In genomic region chr21:31546402-31547155, GRCh38 we compare ENCODE assay signal across 1 cellular context.
TF ChIP-seq lines count a peak whose summit lies in the region.

No MANE protein-coding gene starts in this region.

TF ChIP-seq in HEK293, 187 proteins besides CTCF, POLR2A, EP300 and RAD21 (continued from another document):
- TF ChIP-seq, protein P1, sequence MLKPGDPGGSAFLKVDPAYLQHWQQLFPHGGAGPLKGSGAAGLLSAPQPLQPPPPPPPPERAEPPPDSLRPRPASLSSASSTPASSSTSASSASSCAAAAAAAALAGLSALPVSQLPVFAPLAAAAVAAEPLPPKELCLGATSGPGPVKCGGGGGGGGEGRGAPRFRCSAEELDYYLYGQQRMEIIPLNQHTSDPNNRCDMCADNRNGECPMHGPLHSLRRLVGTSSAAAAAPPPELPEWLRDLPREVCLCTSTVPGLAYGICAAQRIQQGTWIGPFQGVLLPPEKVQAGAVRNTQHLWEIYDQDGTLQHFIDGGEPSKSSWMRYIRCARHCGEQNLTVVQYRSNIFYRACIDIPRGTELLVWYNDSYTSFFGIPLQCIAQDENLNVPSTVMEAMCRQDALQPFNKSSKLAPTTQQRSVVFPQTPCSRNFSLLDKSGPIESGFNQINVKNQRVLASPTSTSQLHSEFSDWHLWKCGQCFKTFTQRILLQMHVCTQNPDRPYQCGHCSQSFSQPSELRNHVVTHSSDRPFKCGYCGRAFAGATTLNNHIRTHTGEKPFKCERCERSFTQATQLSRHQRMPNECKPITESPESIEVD (tag by site-specific recombination; IDR thresholded peaks at IDR 0.05) = peak; percentile 46
- TF ChIP-seq PRDM10 (tag by site-specific recombination; IDR thresholded peaks at IDR 0.05) (peak; percentile 27; the same call in 1 of the 2 replicates), ZNF114 (tag by site-specific recombination; IDR thresholded peaks at IDR 0.05) (no peak), ZFP69B (tag by site-specific recombination; IDR thresholded peaks at IDR 0.05) (peak; percentile 57), ZNF571 (tag by site-specific recombination; IDR thresholded peaks at IDR 0.05) (no peak), GLI4 (tag by site-specific recombination; IDR thresholded peaks at IDR 0.05) (no peak), SCRT2 (tag by site-specific recombination; IDR thresholded peaks at IDR 0.05) (peak; percentile 67), ZBTB44 (tag by site-specific recombination; IDR thresholded peaks at IDR 0.05) (peak; percentile 53; the same call in 1 of the 2 replicates), SP2 (tag by site-specific recombination; IDR thresholded peaks at IDR 0.05) (no peak), BCL11B (tag by site-specific recombination; IDR thresholded peaks at IDR 0.05; ENCODE audit: low read depth) (no peak)
- TF ChIP-seq, protein P2, sequence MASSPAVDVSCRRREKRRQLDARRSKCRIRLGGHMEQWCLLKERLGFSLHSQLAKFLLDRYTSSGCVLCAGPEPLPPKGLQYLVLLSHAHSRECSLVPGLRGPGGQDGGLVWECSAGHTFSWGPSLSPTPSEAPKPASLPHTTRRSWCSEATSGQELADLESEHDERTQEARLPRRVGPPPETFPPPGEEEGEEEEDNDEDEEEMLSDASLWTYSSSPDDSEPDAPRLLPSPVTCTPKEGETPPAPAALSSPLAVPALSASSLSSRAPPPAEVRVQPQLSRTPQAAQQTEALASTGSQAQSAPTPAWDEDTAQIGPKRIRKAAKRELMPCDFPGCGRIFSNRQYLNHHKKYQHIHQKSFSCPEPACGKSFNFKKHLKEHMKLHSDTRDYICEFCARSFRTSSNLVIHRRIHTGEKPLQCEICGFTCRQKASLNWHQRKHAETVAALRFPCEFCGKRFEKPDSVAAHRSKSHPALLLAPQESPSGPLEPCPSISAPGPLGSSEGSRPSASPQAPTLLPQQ (tag by site-specific recombination; IDR thresholded peaks at IDR 0.05) = peak; percentile 74; the same call in 1 of the 2 replicates
- TF ChIP-seq, protein P3, sequence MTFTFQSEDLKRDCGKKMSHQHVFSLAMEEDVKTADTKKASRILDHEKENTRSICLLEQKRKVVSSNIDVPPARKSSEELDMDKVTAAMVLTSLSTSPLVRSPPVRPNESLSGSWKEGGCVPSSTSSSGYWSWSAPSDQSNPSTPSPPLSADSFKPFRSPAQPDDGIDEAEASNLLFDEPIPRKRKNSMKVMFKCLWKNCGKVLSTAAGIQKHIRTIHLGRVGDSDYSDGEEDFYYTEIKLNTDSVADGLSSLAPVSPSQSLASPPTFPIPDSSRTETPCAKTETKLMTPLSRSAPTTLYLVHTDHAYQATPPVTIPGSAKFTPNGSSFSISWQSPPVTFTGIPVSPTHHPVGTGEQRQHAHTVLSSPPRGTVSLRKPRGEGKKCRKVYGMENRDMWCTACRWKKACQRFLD (tag by site-specific recombination; IDR thresholded peaks at IDR 0.05) = no peak
- TF ChIP-seq, protein P4, sequence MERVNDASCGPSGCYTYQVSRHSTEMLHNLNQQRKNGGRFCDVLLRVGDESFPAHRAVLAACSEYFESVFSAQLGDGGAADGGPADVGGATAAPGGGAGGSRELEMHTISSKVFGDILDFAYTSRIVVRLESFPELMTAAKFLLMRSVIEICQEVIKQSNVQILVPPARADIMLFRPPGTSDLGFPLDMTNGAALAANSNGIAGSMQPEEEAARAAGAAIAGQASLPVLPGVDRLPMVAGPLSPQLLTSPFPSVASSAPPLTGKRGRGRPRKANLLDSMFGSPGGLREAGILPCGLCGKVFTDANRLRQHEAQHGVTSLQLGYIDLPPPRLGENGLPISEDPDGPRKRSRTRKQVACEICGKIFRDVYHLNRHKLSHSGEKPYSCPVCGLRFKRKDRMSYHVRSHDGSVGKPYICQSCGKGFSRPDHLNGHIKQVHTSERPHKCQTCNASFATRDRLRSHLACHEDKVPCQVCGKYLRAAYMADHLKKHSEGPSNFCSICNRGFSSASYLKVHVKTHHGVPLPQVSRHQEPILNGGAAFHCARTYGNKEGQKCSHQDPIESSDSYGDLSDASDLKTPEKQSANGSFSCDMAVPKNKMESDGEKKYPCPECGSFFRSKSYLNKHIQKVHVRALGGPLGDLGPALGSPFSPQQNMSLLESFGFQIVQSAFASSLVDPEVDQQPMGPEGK (tag by site-specific recombination; IDR thresholded peaks at IDR 0.05) = peak; percentile 77
- TF ChIP-seq, protein P5, sequence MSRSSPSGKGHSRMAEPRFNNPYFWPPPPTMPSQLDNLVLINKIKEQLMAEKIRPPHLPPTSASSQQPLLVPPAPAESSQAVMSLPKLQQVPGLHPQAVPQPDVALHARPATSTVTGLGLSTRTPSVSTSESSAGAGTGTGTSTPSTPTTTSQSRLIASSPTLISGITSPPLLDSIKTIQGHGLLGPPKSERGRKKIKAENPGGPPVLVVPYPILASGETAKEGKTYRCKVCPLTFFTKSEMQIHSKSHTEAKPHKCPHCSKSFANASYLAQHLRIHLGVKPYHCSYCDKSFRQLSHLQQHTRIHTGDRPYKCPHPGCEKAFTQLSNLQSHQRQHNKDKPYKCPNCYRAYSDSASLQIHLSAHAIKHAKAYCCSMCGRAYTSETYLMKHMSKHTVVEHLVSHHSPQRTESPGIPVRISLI (tag by site-specific recombination; IDR thresholded peaks at IDR 0.05) = no peak
TF ChIP-seq in HEK293: peak in this region for 11.
